In genomic region chr9:109745335-109746283, GRCh38 we compare ENCODE assay signal across 9 cellular contexts. TPM values are rescaled to one million over a fixed set of nuclear protein-coding genes. Genes with fewer than 3 reads are reported as not detected.
DNase-seq lines count a peak whose midpoint lies in the region; ATAC-seq and TF ChIP-seq lines count a peak whose summit lies in the region.
"Had no signal": no experiment of that assay in that cellular context is flagged by ENCODE, and none has a peak within 500 bp of the region (broad histone marks: within the 10 kb centered on the region; RNA-seq: fewer than 3 reads in every experiment).

No MANE protein-coding gene starts in this region.

- no peak overlapping the region for H3K4me3 Mint-ChIP-seq in activated CD4-positive, alpha-beta T cell treated with anti-CD3 and anti-CD28 coated beads, Interleukin-2, amount 10 ng/mL, durations not matched to agents 7 days and 5 days

- no peak overlapping the region for H3K9ac ChIP-seq in mammary epithelial cell (ENCODE audit: insufficient read depth, low read length)

- no peaks in the 10 kb centered on the region for H3K27me3 ChIP-seq in mammary epithelial cell (ENCODE audit: insufficient read depth, low read length)
- no peaks in the 10 kb centered on the region for H3K27me3 ChIP-seq in tibial nerve

- no peaks in the 10 kb centered on the region for H3K36me3 ChIP-seq in mammary epithelial cell (ENCODE audit: insufficient read depth, low read length)
- no peaks in the 10 kb centered on the region for H3K36me3 ChIP-seq in tibial nerve

- H3K9me3 ChIP-seq in mammary epithelial cell (replicated peaks; ENCODE audit: insufficient read depth, low read length) (no peaks in the 10 kb centered on the region), tibial nerve (no peaks in the 10 kb centered on the region)

- peak overlapping the region; percentile 10 for H3K4me2 ChIP-seq in mammary epithelial cell (ENCODE audit: insufficient read depth, low read depth, low read length)

- peaks cover 6% of the 10 kb centered on the region for H3K4me1 ChIP-seq in mammary epithelial cell (ENCODE audit: insufficient read depth, low read length)
- H3K4me1 ChIP-seq in tibial nerve = peaks cover 0 to 21% (median 0%) of the 10 kb centered on the region in 4 donors

- WGBS in mammary epithelial cell (ENCODE audit: low coverage, missing lambda C conversion rate) = 3% methylated on average over 11 of the region's 11 CpGs
- WGBS in tibial nerve, 2 donors = 17 to 35% methylated on average over 11 of the region's 11 CpGs

- H3K27ac Mint-ChIP-seq in activated CD4-positive, alpha-beta T cell treated with anti-CD3 and anti-CD28 coated beads, Interleukin-2, amount 10 ng/mL, durations not matched to agents 7 days and 5 days = no peak overlapping the region

- CTCF ChIA-PET in mammary epithelial cell (lab: Charles Lee; ENCODE audit: low non-redundant PET) = no interaction called here
- CTCF ChIA-PET in activated CD4-positive, alpha-beta T cell treated with anti-CD3 and anti-CD28 coated beads, Interleukin-2, amount 10 ng/mL, durations not matched to agents 7 days and 5 days (lab: Charles Lee) = no interaction called here

- no peaks in the 10 kb centered on the region for H3K79me2 ChIP-seq in mammary epithelial cell (ENCODE audit: insufficient read depth, low read length)

- dilution Hi-C loops in mammary epithelial cell (cut with HindIII; ENCODE audit: low sequenced_read_pairs) = no loop called here

- no peaks in the 10 kb centered on the region for H4K20me1 ChIP-seq in mammary epithelial cell (ENCODE audit: insufficient read depth, low read length)

- H3K27ac ChIP-seq in mammary epithelial cell (ENCODE audit: insufficient read depth, low read depth, low read length) (no peak overlapping the region), tibial nerve (no peak overlapping the region)

- H3K4me1 Mint-ChIP-seq in activated CD4-positive, alpha-beta T cell treated with anti-CD3 and anti-CD28 coated beads, Interleukin-2, amount 10 ng/mL, durations not matched to agents 7 days and 5 days = no peaks in the 10 kb centered on the region

- peak; percentile 95 for ATAC-seq in left lobe of liver
- ATAC-seq in HG03378 (IDR thresholded peaks at IDR 0.05; ENCODE audit: unreplicated experiment) = no peak

- no TSS peak for BruUV-seq in mammary epithelial cell (replicated peaks; lab: Mats Ljungman, UMichigan)

- DNase-seq in NCI-H1417 (lab: John Stamatoyannopoulos, UW) (peak in 2 of 3 experiments; percentile 37 to 47), NCI-H1417 treated with DMSO at 0.1 percent for 48 hours (lab: John Stamatoyannopoulos, UW) (no peak), mammary epithelial cell (peak; percentile 52), left lobe of liver (ENCODE audit: low spot score) (peak; percentile 62), tibial nerve (ENCODE audit: low spot score in 2 of 2) (peak; percentile 24 to 66), UCSD-AML1 (lab: John Stamatoyannopoulos, UW; ENCODE audit: unreplicated experiment) (no peak)
- no peak for DNase-seq in activated CD4-positive, alpha-beta T cell treated with anti-CD3 and anti-CD28 coated beads, Interleukin-2, amount 10 ng/mL, durations not matched to agents 7 days and 5 days
- DNase-seq: activated CD4-positive, CD25-positive, alpha-beta regulatory T cell had no signal

- H2AFZ ChIP-seq in mammary epithelial cell (ENCODE audit: low read depth, low read length) = peak overlapping the region; percentile 46

- H3K4me3 ChIP-seq in mammary epithelial cell (replicated peaks in 1 of 3; ENCODE audit: insufficient read depth in 1 of 3, low read depth in 2 of 3, low read length in 3 of 3) (no peak overlapping the region), tibial nerve (no peak overlapping the region)

- TF ChIP-seq CTCF in mammary epithelial cell (conservative IDR thresholded peaks at IDR 0.05 in 1 of 2, IDR thresholded peaks at IDR 0.05 in 1 of 2; ENCODE audit: extremely low read depth in 1 of 2, insufficient read depth in 1 of 2, low read depth in 1 of 2, low read length in 2 of 2) = no peak
- TF ChIP-seq CTCF in tibial nerve (IDR thresholded peaks at IDR 0.05) = no peak

- in situ Hi-C loops in mammary epithelial cell (cut with MboI; ENCODE audit: low sequenced_read_pairs in 2 of 2) = no loop called here

- TF ChIP-seq EP300 in tibial nerve (IDR thresholded peaks at IDR 0.05) = no peak

- no peaks in the 10 kb centered on the region for H3K36me3 Mint-ChIP-seq in activated CD4-positive, alpha-beta T cell treated with anti-CD3 and anti-CD28 coated beads, Interleukin-2, amount 10 ng/mL, durations not matched to agents 7 days and 5 days (ENCODE audit: low read depth)

- intact Hi-C loops in mammary epithelial cell (cut with micrococcal nuclease) = no loop called here

- POLR2A ChIA-PET in activated CD4-positive, alpha-beta T cell treated with anti-CD3 and anti-CD28 coated beads, Interleukin-2, amount 10 ng/mL, durations not matched to agents 7 days and 5 days (lab: Charles Lee) = no interaction called here

- no peaks in the 10 kb centered on the region for H3K9me3 Mint-ChIP-seq in activated CD4-positive, alpha-beta T cell treated with anti-CD3 and anti-CD28 coated beads, Interleukin-2, amount 10 ng/mL, durations not matched to agents 7 days and 5 days

- TF ChIP-seq POLR2A in tibial nerve (IDR thresholded peaks at IDR 0.05) = no peak

- peaks cover 31% of the 10 kb centered on the region for H3K27me3 Mint-ChIP-seq in activated CD4-positive, alpha-beta T cell treated with anti-CD3 and anti-CD28 coated beads, Interleukin-2, amount 10 ng/mL, durations not matched to agents 7 days and 5 days

RNA-seq across cellular contexts. Expression of gene PALM2AKAP2, which starts 34.4 kb away (rescaled TPM):
- total RNA-seq in mammary epithelial cell (10 to 100 TPM; 22.3 to 49.0 TPM), left lobe of liver (32.1 TPM), tibial nerve (1 to 10 TPM in 3 of 4 donors, under 1 TPM in 1; 0.78 to 9.0 (median 4.4) TPM)
- polyA plus RNA-seq in mammary epithelial cell = 3.7 TPM
- polyA minus RNA-seq in mammary epithelial cell = 28.5 TPM
- total RNA-seq in activated CD4-positive, alpha-beta T cell treated with anti-CD3 and anti-CD28 coated beads, Interleukin-2, amount 10 ng/mL, durations not matched to agents 7 days and 5 days = under 1 TPM in 1 of 2 experiments, not detected in 1; 0.19 TPM

Comparison
In these comparisons a context has a peak if more than half of its experiments do, and no peak if none do; other contexts are left out.
1. DNase-seq: peak in NCI-H1417 (2 of 3), mammary epithelial cell (single experiment), left lobe of liver (single experiment) and tibial nerve (2 of 2); none in NCI-H1417 treated with DMSO at 0.1 percent for 48 hours (single experiment), activated CD4-positive, alpha-beta T cell treated with anti-CD3 and anti-CD28 coated beads, Interleukin-2, amount 10 ng/mL, durations not matched to agents 7 days and 5 days (single experiment) and UCSD-AML1 (single experiment).